1 cellular context compared by ENCODE assay signal in genomic region chr19:54152878-54153524, GRCh38.
TF ChIP-seq lines count a peak whose summit lies in the region.

No MANE protein-coding gene starts in this region.

TF ChIP-seq in K562, 482 proteins besides CTCF, POLR2A, EP300 and RAD21:
- no peak for TF ChIP-seq ZFP1 (CRISPR knock-in tag; IDR thresholded peaks at IDR 0.05)
- no peak for TF ChIP-seq WHSC1 (IDR thresholded peaks at IDR 0.05; ENCODE audit: low read length)
- TF ChIP-seq POLR2G (IDR thresholded peaks at IDR 0.05; ENCODE audit: low read depth, low read length), result peak; percentile 26; the same call in 1 of the 2 replicates
TF ChIP-seq in K562: peak in this region for 1.
